ENCODE assay signal across 28 cellular contexts in genomic region chr7:50377356-50377755, GRCh38.
DNase-seq lines count a peak whose midpoint lies in the region; ATAC-seq and TF ChIP-seq lines count a peak whose summit lies in the region.
"Had no signal": no experiment of that assay in that cellular context is flagged by ENCODE, and none has a peak within 500 bp of the region (broad histone marks: within the 10 kb centered on the region; RNA-seq: fewer than 3 reads in every experiment).

No MANE protein-coding gene starts in this region.

- H3K9me3 ChIP-seq in CD8-positive, alpha-beta T cell (ENCODE audit: low read length) = no peaks in the 10 kb centered on the region
- no peaks in the 10 kb centered on the region for H3K9me3 ChIP-seq in naive thymus-derived CD4-positive, alpha-beta T cell (ENCODE audit: control insufficient read depth in 2 of 3, low read length in 3 of 3)
- H3K9me3 ChIP-seq: BE2C, gastrocnemius medialis, left lung, ovary, thoracic aorta had no signal

- H3K4me1 ChIP-seq in CD8-positive, alpha-beta T cell (ENCODE audit: insufficient read depth, low read length) = peaks cover 89% of the 10 kb centered on the region
- peaks cover 35 to 81% of the 10 kb centered on the region in 2 donors for H3K4me1 ChIP-seq in naive thymus-derived CD4-positive, alpha-beta T cell (ENCODE audit: control insufficient read depth in 2 of 2, insufficient read depth in 2 of 2, low read length in 2 of 2)
- H3K4me1 ChIP-seq: BE2C, gastrocnemius medialis, left lung had no signal

- no peaks in the 10 kb centered on the region for H3K9me3 Mint-ChIP-seq in CD8-positive, alpha-beta T cell
- no peaks in the 10 kb centered on the region for H3K9me3 Mint-ChIP-seq in activated T-helper 2 cell treated with anti-CD3 and anti-CD28 coated beads, Interferon-gamma antibody, Interleukin-2, Interleukin-4, amounts not matched to agents 10 μg/mL and 5 μg/mL and 100 μg/mL, durations not matched to agents 14 hours and 24 hours and 36 hours
- peaks cover 0 to under 1% (median 0%) of the 10 kb centered on the region in 11 donors for H3K9me3 Mint-ChIP-seq in naive thymus-derived CD4-positive, alpha-beta T cell
- H3K9me3 Mint-ChIP-seq in chondrocyte (ENCODE audit: low read depth) = no peaks in the 10 kb centered on the region
- H3K9me3 Mint-ChIP-seq: H9, natural killer cell had no signal

- peak overlapping the region; percentile 86 for H3K27ac Mint-ChIP-seq in CD8-positive, alpha-beta T cell
- H3K27ac Mint-ChIP-seq in activated T-helper 2 cell treated with anti-CD3 and anti-CD28 coated beads, Interferon-gamma antibody, Interleukin-2, Interleukin-4, amounts not matched to agents 10 μg/mL and 5 μg/mL and 100 μg/mL, durations not matched to agents 14 hours and 24 hours and 36 hours = peak overlapping the region; percentile 78
- peak overlapping the region in 7 of 9 donors; percentile 50 to 99 (median 78) for H3K27ac Mint-ChIP-seq in naive thymus-derived CD4-positive, alpha-beta T cell
- H3K27ac Mint-ChIP-seq in chondrocyte (ENCODE audit: unreplicated experiment) = no peak overlapping the region
- H3K27ac Mint-ChIP-seq: H9 had no signal

- no peak for TF ChIP-seq CTCF in CD8-positive, alpha-beta T cell (IDR thresholded peaks at IDR 0.05)
- TF ChIP-seq CTCF in chondrocyte (IDR thresholded peaks at IDR 0.05) = no peak

- no peaks in the 10 kb centered on the region for H3K27me3 Mint-ChIP-seq in CD8-positive, alpha-beta T cell (ENCODE audit: low read depth)
- no peaks in the 10 kb centered on the region for H3K27me3 Mint-ChIP-seq in activated T-helper 2 cell treated with anti-CD3 and anti-CD28 coated beads, Interferon-gamma antibody, Interleukin-2, Interleukin-4, amounts not matched to agents 10 μg/mL and 5 μg/mL and 100 μg/mL, durations not matched to agents 14 hours and 24 hours and 36 hours (ENCODE audit: low read depth)
- H3K27me3 Mint-ChIP-seq in naive thymus-derived CD4-positive, alpha-beta T cell = no peaks in the 10 kb centered on the region
- peaks cover 42% of the 10 kb centered on the region for H3K27me3 Mint-ChIP-seq in chondrocyte (ENCODE audit: low read depth)

- peaks cover 95% of the 10 kb centered on the region for H3K4me1 Mint-ChIP-seq in CD8-positive, alpha-beta T cell (ENCODE audit: low read depth)
- H3K4me1 Mint-ChIP-seq in activated T-helper 2 cell treated with anti-CD3 and anti-CD28 coated beads, Interferon-gamma antibody, Interleukin-2, Interleukin-4, amounts not matched to agents 10 μg/mL and 5 μg/mL and 100 μg/mL, durations not matched to agents 14 hours and 24 hours and 36 hours (ENCODE audit: low read depth) = peaks cover 85% of the 10 kb centered on the region
- H3K4me1 Mint-ChIP-seq in naive thymus-derived CD4-positive, alpha-beta T cell = peaks cover 66 to 100% (median 99%) of the 10 kb centered on the region in 7 donors
- no peaks in the 10 kb centered on the region for H3K4me1 Mint-ChIP-seq in chondrocyte (ENCODE audit: low read depth)

- H3K27me3 ChIP-seq in CD8-positive, alpha-beta T cell (ENCODE audit: insufficient read depth, low read length) = no peaks in the 10 kb centered on the region
- no peaks in the 10 kb centered on the region for H3K27me3 ChIP-seq in naive thymus-derived CD4-positive, alpha-beta T cell (ENCODE audit: control insufficient read depth in 2 of 2, insufficient read depth in 2 of 2, low read length in 2 of 2)
- H3K27me3 ChIP-seq: left lung, ovary had no signal

- H3K4me3 ChIP-seq in CD8-positive, alpha-beta T cell (ENCODE audit: low read depth, low read length) = no peak overlapping the region
- H3K4me3 ChIP-seq in naive thymus-derived CD4-positive, alpha-beta T cell (ENCODE audit: low read length) = no peak overlapping the region
- H3K4me3 ChIP-seq: gastrocnemius medialis, hepatocyte, left lung, ovary, thoracic aorta had no signal

- intact Hi-C loops in CD8-positive, alpha-beta T cell (cut with DNase I, micrococcal nuclease) = no loop called here
- intact Hi-C loops in activated T-helper 2 cell treated with anti-CD3 and anti-CD28 coated beads, Interferon-gamma antibody, Interleukin-2, Interleukin-4, amounts not matched to agents 10 μg/mL and 5 μg/mL and 100 μg/mL, durations not matched to agents 14 hours and 24 hours and 36 hours (cut with micrococcal nuclease) = loop anchor here (1.0 kb wide), 1 partner anchor 12 kb away; no protein-coding TSS in a partner anchor
- intact Hi-C loops in naive thymus-derived CD4-positive, alpha-beta T cell (cut with micrococcal nuclease) = loop anchor here in 1 of 2 donors (2.0 kb wide), 1 partner anchor 15 kb away; no protein-coding TSS in a partner anchor

- CTCF ChIA-PET in CD8-positive, alpha-beta T cell (lab: Charles Lee) = interaction anchor here (1.0 to 13.6 kb wide), 7 partner anchors 9 to 171 kb away, joined by 3 to 91 read pairs (median 5); no protein-coding TSS in a partner anchor
- CTCF ChIA-PET in naive thymus-derived CD4-positive, alpha-beta T cell (lab: Charles Lee) = interaction anchor here (0.8 to 1.9 kb wide), 5 partner anchors 9 to 172 kb away, joined by 3 to 6 read pairs (median 3); no protein-coding TSS in a partner anchor

- no peak overlapping the region for H3K4me3 Mint-ChIP-seq in CD8-positive, alpha-beta T cell
- no peak overlapping the region for H3K4me3 Mint-ChIP-seq in activated T-helper 2 cell treated with anti-CD3 and anti-CD28 coated beads, Interferon-gamma antibody, Interleukin-2, Interleukin-4, amounts not matched to agents 10 μg/mL and 5 μg/mL and 100 μg/mL, durations not matched to agents 14 hours and 24 hours and 36 hours (ENCODE audit: low read depth)
- peak overlapping the region in 5 of 10 donors; percentile 3 to 65 (median 42) for H3K4me3 Mint-ChIP-seq in naive thymus-derived CD4-positive, alpha-beta T cell
- no peak overlapping the region for H3K4me3 Mint-ChIP-seq in chondrocyte (ENCODE audit: unreplicated experiment)
- H3K4me3 Mint-ChIP-seq: H9, natural killer cell had no signal

- H3K27ac ChIP-seq in CD8-positive, alpha-beta T cell (ENCODE audit: low read depth, low read length) = no peak overlapping the region
- H3K27ac ChIP-seq in naive thymus-derived CD4-positive, alpha-beta T cell (ENCODE audit: low read depth, low read length) = peak overlapping the region; percentile 69
- H3K27ac ChIP-seq: gastrocnemius medialis, hepatocyte, left lung, ovary, thoracic aorta had no signal

- ATAC-seq in CD8-positive, alpha-beta T cell = no peak
- no peak for ATAC-seq in naive thymus-derived CD4-positive, alpha-beta T cell
- no peak for ATAC-seq in GM21367 (IDR thresholded peaks at IDR 0.05; ENCODE audit: unreplicated experiment)
- ATAC-seq: gastrocnemius medialis, left lung, natural killer cell, Panc1 had no signal

- H3K36me3 Mint-ChIP-seq in CD8-positive, alpha-beta T cell = peaks cover 99% of the 10 kb centered on the region
- H3K36me3 Mint-ChIP-seq in activated T-helper 2 cell treated with anti-CD3 and anti-CD28 coated beads, Interferon-gamma antibody, Interleukin-2, Interleukin-4, amounts not matched to agents 10 μg/mL and 5 μg/mL and 100 μg/mL, durations not matched to agents 14 hours and 24 hours and 36 hours (ENCODE audit: low read depth) = peaks cover 100% of the 10 kb centered on the region
- H3K36me3 Mint-ChIP-seq in naive thymus-derived CD4-positive, alpha-beta T cell = peaks cover 11 to 73% (median 44%) of the 10 kb centered on the region in 5 donors
- no peaks in the 10 kb centered on the region for H3K36me3 Mint-ChIP-seq in chondrocyte (ENCODE audit: low read depth)

- POLR2A ChIA-PET in CD8-positive, alpha-beta T cell (lab: Charles Lee) = interaction anchor here (0.6 to 45.4 kb wide), 4 partner anchors 9 to 61 kb away, joined by 3 to 1039 read pairs (median 6); partner anchors contain the start of gene IKZF1
- POLR2A ChIA-PET in naive thymus-derived CD4-positive, alpha-beta T cell (lab: Charles Lee) = interaction anchor here (1.0 to 43.0 kb wide), 9 partner anchors 8 to 171 kb away, joined by 3 to 2368 read pairs (median 4); partner anchors contain the start of gene IKZF1

- H3K36me3 ChIP-seq in CD8-positive, alpha-beta T cell (ENCODE audit: insufficient read depth, low read length) = peaks cover 75% of the 10 kb centered on the region
- peaks cover 32 to 84% (median 44%) of the 10 kb centered on the region in 3 experiments for H3K36me3 ChIP-seq in naive thymus-derived CD4-positive, alpha-beta T cell (ENCODE audit: control insufficient read depth in 2 of 3, insufficient read depth in 3 of 3, low read length in 3 of 3)
- H3K36me3 ChIP-seq: BE2C, gastrocnemius medialis, ovary, thoracic aorta had no signal

- DNase-seq in activated CD8-positive, alpha-beta memory T cell treated with anti-CD3 and anti-CD28 coated beads for 24 hours = peak; percentile 54
- no peak for DNase-seq in activated CD8-positive, alpha-beta memory T cell treated with anti-CD3 and anti-CD28 coated beads, Interleukin-2, amount 50 U/mL, for 4 hours
- DNase-seq in CD8-positive, alpha-beta T cell = no peak
- no peak for DNase-seq in activated T-helper 2 cell treated with anti-CD3 and anti-CD28 coated beads, Interferon-gamma antibody, Interleukin-2, Interleukin-4, amounts not matched to agents 10 μg/mL and 5 μg/mL and 100 μg/mL, durations not matched to agents 14 hours and 24 hours and 36 hours (ENCODE audit: low spot score)
- DNase-seq in naive thymus-derived CD4-positive, alpha-beta T cell = no peak
- no peak for DNase-seq in activated effector memory CD4-positive, alpha-beta T cell treated with Interleukin-2 at 50 U/mL for 16 hours
- DNase-seq in chondrocyte (ENCODE audit: low spot score) = no peak
- DNase-seq: activated CD4-positive, alpha-beta T cell treated with anti-CD3 and anti-CD28 coated beads for 48 hours; amniotic stem cell; BE2C; Calu3; effector CD8-positive, alpha-beta T cell; gastrocnemius medialis; H9; Kasumi-1; left lung; natural killer cell; NCI-H1694 treated with DMSO at 0.1 percent for 48 hours; NCI-H2171; NCI-H510A treated with DMSO at 0.1 percent for 48 hours; ovary; retina; small intestine; stimulated activated CD4-positive, alpha-beta T cell treated with anti-CD3 and anti-CD28 coated beads, Interleukin-2, amount 100 ng/mL, for 24 hours had no signal
